In the genomic region with DNA sequence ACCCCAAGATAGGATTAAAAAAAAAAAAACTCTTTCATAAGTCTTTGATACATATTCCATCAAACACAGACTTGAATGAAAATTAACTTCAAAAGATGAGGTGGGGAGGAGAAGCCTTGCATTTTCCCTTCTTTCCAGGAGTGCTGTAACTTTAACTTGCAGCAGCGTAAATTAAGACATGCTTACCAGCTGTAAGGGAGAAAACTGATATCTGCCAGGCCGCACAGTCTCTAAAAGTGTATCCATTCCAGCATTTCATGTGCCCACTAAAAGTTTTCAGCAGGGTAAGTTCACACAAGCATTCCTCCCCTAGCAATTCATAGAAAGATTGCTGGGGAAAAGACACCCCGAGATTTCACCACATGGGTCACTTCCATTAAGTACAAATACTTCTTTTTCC, we compare ENCODE assay signal across 13 cellular contexts. TPM values are rescaled to one million over a fixed set of nuclear protein-coding genes. Genes with fewer than 3 reads are reported as not detected.
DNase-seq lines count a peak whose midpoint lies in the region; ATAC-seq, FAIRE-seq and TF ChIP-seq lines count a peak whose summit lies in the region.
"Had no signal": no experiment of that assay in that cellular context is flagged by ENCODE, and none has a peak within 500 bp of the region (broad histone marks: within the 10 kb centered on the region; RNA-seq: fewer than 3 reads in every experiment).

No MANE protein-coding gene starts in this region.

- no peak for TF ChIP-seq CTCF in 22Rv1 (IDR thresholded peaks at IDR 0.05)
- TF ChIP-seq CTCF in PC-3 (conservative IDR thresholded peaks at IDR 0.05; ENCODE audit: low read depth, low read length), result no peak
- no peak for TF ChIP-seq CTCF in esophagus muscularis mucosa (IDR thresholded peaks at IDR 0.05)
- no peak for TF ChIP-seq CTCF in HepG2 (CRISPR knock-in tag; IDR thresholded peaks at IDR 0.05)

- no peaks in the 10 kb centered on the region for H3K9me3 ChIP-seq in PC-3 (ENCODE audit: low read length)
- H3K9me3 ChIP-seq in esophagus muscularis mucosa, result no peaks in the 10 kb centered on the region
- no peaks in the 10 kb centered on the region for H3K9me3 ChIP-seq in HepG2 (ENCODE audit: low read length)
- H3K9me3 ChIP-seq: thoracic aorta had no signal

- in situ Hi-C loops in HepG2 (cut with HindIII; ENCODE audit: extremely low pct_ligation_motif_present, low pct_unique_long_range_greater_than_20kb), result no loop called here

- FAIRE-seq in HepG2 (lab: Jason Lieb, UNC), result no peak

- H3F3A ChIP-seq in PC-3 (ENCODE audit: low read length, unreplicated experiment), result no peaks in the 10 kb centered on the region

- H4K20me1 ChIP-seq in PC-3 (ENCODE audit: low read length) (peaks cover 10% of the 10 kb centered on the region), HepG2 (ENCODE audit: insufficient read depth, low read length) (no peaks in the 10 kb centered on the region)

- intact Hi-C loops in PC-3 (cut with micrococcal nuclease), result loop anchor here (5.0 to 10.0 kb wide), 4 partner anchors 33 to 539 kb away; no protein-coding TSS in a partner anchor
- intact Hi-C loops in esophagus muscularis mucosa (cut with DNase I), result loop anchor here (5.0 to 10.0 kb wide), 2 partner anchors 93 to 241 kb away; no protein-coding TSS in a partner anchor
- intact Hi-C loops in HepG2 (cut with micrococcal nuclease; ENCODE audit: unreplicated experiment), result no loop called here

- DNase-seq in PC-3 (no peak), esophagus muscularis mucosa (ENCODE audit: extremely low spot score) (no peak), NCI-H446 (lab: John Stamatoyannopoulos, UW) (no peak), putamen (ENCODE audit: low spot score) (no peak), HepG2 (ENCODE audit: low spot score) (no peak)
- no peak for DNase-seq in natural killer cell treated with Interleukin-12 subunit alpha and Interleukin-12 subunit beta and Interleukin-15 and Interleukin-18, amount 100 ng/mL, for 72 hours (ENCODE audit: low spot score)
- DNase-seq: activated T-cell treated with anti-CD3 and anti-CD28 coated beads, Interleukin-2, amount 50 U/mL, for 48 hours; central memory CD4-positive, alpha-beta T cell; stimulated activated CD4-positive, alpha-beta T cell treated with anti-CD3 and anti-CD28 coated beads, Interleukin-4, amount 100 ng/mL, for 4 hours; T1000 had no signal

- H3K27me3 Mint-ChIP-seq in natural killer cell treated with Interleukin-12 subunit alpha and Interleukin-12 subunit beta and Interleukin-15 and Interleukin-18, amount 100 ng/mL, for 72 hours, result no peaks in the 10 kb centered on the region

- no peak for TF ChIP-seq RAD21 in HepG2 (CRISPR knock-in tag; IDR thresholded peaks at IDR 0.05)

- no peak overlapping the region for H2AFZ ChIP-seq in PC-3 (ENCODE audit: low read length)
- H2AFZ ChIP-seq in HepG2 (ENCODE audit: low read length), result no peak overlapping the region

- TF ChIP-seq POLR2A in esophagus muscularis mucosa (IDR thresholded peaks at IDR 0.05; ENCODE audit: low read depth) (no peak), HepG2 (IDR thresholded peaks at IDR 0.05; ENCODE audit: insufficient read depth in 1 of 2, low read depth in 2 of 2, low read length in 2 of 2) (no peak)

- 55% methylated on average over 3 of the region's 3 CpGs for WGBS in esophagus muscularis mucosa
- WGBS in HepG2 (ENCODE audit: low lambda C conversion rate), result 36% methylated on average over 3 of the region's 3 CpGs

- ATAC-seq in PC-3 (no peak), GM19397 (IDR thresholded peaks at IDR 0.05; ENCODE audit: unreplicated experiment) (no peak), HepG2 (no peak)
- no peak for ATAC-seq in natural killer cell treated with Interleukin-12 subunit alpha and Interleukin-12 subunit beta and Interleukin-15 and Interleukin-18, amount 100 ng/mL, for 72 hours

- peaks cover 60 to 63% of the 10 kb centered on the region in 2 donors for H3K4me1 Mint-ChIP-seq in natural killer cell treated with Interleukin-12 subunit alpha and Interleukin-12 subunit beta and Interleukin-15 and Interleukin-18, amount 100 ng/mL, for 72 hours (ENCODE audit: low read depth in 2 of 2)

- H3K4me3 ChIP-seq in PC-3 (ENCODE audit: low read length) (peak overlapping the region; percentile 82; the same call in 1 of the 2 replicates), esophagus muscularis mucosa (peak overlapping the region in 1 of 4 donors; percentile 94), HepG2 (replicated peaks in 1 of 3; ENCODE audit: insufficient read depth in 1 of 3, low read depth in 2 of 3, low read length in 3 of 3) (no peak overlapping the region)

- no peaks in the 10 kb centered on the region for H3K9me3 Mint-ChIP-seq in natural killer cell treated with Interleukin-12 subunit alpha and Interleukin-12 subunit beta and Interleukin-15 and Interleukin-18, amount 100 ng/mL, for 72 hours

- peaks cover 91% of the 10 kb centered on the region for H3K79me2 ChIP-seq in PC-3 (ENCODE audit: low read length)
- H3K79me2 ChIP-seq in HepG2 (ENCODE audit: insufficient read depth, low read length), result no peaks in the 10 kb centered on the region

- peak overlapping the region; percentile 91 for H3K4me3 Mint-ChIP-seq in natural killer cell treated with Interleukin-12 subunit alpha and Interleukin-12 subunit beta and Interleukin-15 and Interleukin-18, amount 100 ng/mL, for 72 hours

- CTCF ChIA-PET in PC-3 (lab: Charles Lee), result no interaction called here
- CTCF ChIA-PET in HepG2 (lab: Yijun Ruan, JAX; ENCODE audit: low intra/inter-chr PET ratio, low total read pairs), result no interaction called here

- H3K4me2 ChIP-seq in PC-3 (ENCODE audit: low read length), result peak overlapping the region; percentile 99
- H3K4me2 ChIP-seq in HepG2 (ENCODE audit: low read depth, low read length), result no peak overlapping the region

- no peaks in the 10 kb centered on the region for H3K9me2 ChIP-seq in PC-3 (replicated peaks; ENCODE audit: low read length)

- TF ChIP-seq EP300 in esophagus muscularis mucosa (IDR thresholded peaks at IDR 0.05) (no peak), HepG2 (IDR thresholded peaks at IDR 0.05; ENCODE audit: low read depth in 2 of 2, low read length in 2 of 2) (no peak), HepG2 (CRISPR knock-in tag; IDR thresholded peaks at IDR 0.05; ENCODE audit: borderline replicate concordance) (no peak)

- H3K9ac ChIP-seq in PC-3 (ENCODE audit: low read length) (0 out of 2 replicates have a peak overlapping the region, but pooled peaks have one; percentile 87), HepG2 (ENCODE audit: insufficient read depth, low read depth, low read length) (no peak overlapping the region)

- BruUV-seq in PC-3 (replicated peaks; lab: Mats Ljungman, UMichigan), result no TSS peak
- BruUV-seq in HepG2 (replicated peaks; lab: Mats Ljungman, UMichigan), result no TSS peak

- H3K4me1 ChIP-seq in PC-3 (ENCODE audit: insufficient read depth, low read length) (peaks cover 50% of the 10 kb centered on the region), esophagus muscularis mucosa (peaks cover 71 to 78% (median 76%) of the 10 kb centered on the region in 4 donors), HepG2 (ENCODE audit: insufficient read depth, low read length) (peaks cover 6% of the 10 kb centered on the region; the same call in 1 of the 2 replicates)

- H3K27ac Mint-ChIP-seq in natural killer cell treated with Interleukin-12 subunit alpha and Interleukin-12 subunit beta and Interleukin-15 and Interleukin-18, amount 100 ng/mL, for 72 hours, result peak overlapping the region; percentile 51 to 94

- no peaks in the 10 kb centered on the region for H3K27me3 ChIP-seq in PC-3 (ENCODE audit: low read length)
- H3K27me3 ChIP-seq in esophagus muscularis mucosa, result no peaks in the 10 kb centered on the region
- H3K27me3 ChIP-seq in HepG2 (ENCODE audit: control insufficient read depth in 1 of 2, insufficient read depth in 2 of 2, low read length in 2 of 2), result peaks cover 12 to 65% of the 10 kb centered on the region in 2 experiments; a peak in 4 of 5 replicates

- peak overlapping the region; percentile 62; the same call in 1 of the 2 replicates for H3K27ac ChIP-seq in 22Rv1
- 0 out of 2 replicates have a peak overlapping the region, but pooled peaks have one; percentile 60 for H3K27ac ChIP-seq in PC-3 (ENCODE audit: low read length)
- H3K27ac ChIP-seq in esophagus muscularis mucosa (replicated peaks in 1 of 4), result peak overlapping the region; percentile 95 to 99 (median 98)
- H3K27ac ChIP-seq in HepG2 (ENCODE audit: extremely low read length, insufficient read depth, low read length), result no peak overlapping the region

- POLR2A ChIA-PET in PC-3 (lab: Charles Lee; ENCODE audit: unreplicated experiment) (no interaction called here), HepG2 (lab: Yijun Ruan, JAX) (no interaction called here)

- H3K36me3 ChIP-seq in PC-3 (ENCODE audit: low read depth, low read length), result peaks cover 6% of the 10 kb centered on the region; the same call in 1 of the 2 replicates
- peaks cover 0 to 10% (median 6%) of the 10 kb centered on the region in 4 donors for H3K36me3 ChIP-seq in esophagus muscularis mucosa
- H3K36me3 ChIP-seq in HepG2 (replicated peaks in 1 of 2; ENCODE audit: control insufficient read depth in 1 of 2, insufficient read depth in 2 of 2, low read length in 2 of 2), result no peaks in the 10 kb centered on the region

- no peaks in the 10 kb centered on the region for H3K36me3 Mint-ChIP-seq in natural killer cell treated with Interleukin-12 subunit alpha and Interleukin-12 subunit beta and Interleukin-15 and Interleukin-18, amount 100 ng/mL, for 72 hours

RNA-seq across cellular contexts. Expression of a gene that starts 4.7 kb away (rescaled TPM):
- total RNA-seq in PC-3 (2014; rRNA removed), result 78.9 and 97.2 TPM in 2 replicates
- total RNA-seq in esophagus muscularis mucosa, result 100 to 1,000 TPM in 1 of 4 donors, 10 to 100 TPM in 3; 69.7 to 125 (median 84.7) TPM
- total RNA-seq in natural killer cell treated with Interleukin-12 subunit alpha and Interleukin-12 subunit beta and Interleukin-15 and Interleukin-18, amount 100 ng/mL, for 72 hours, result 10 to 100 TPM; 61.3 to 76.4 TPM
- total RNA-seq in HepG2 (2016; rRNA removed; fragmentation: Illumina TruSeq; extraction: Trizol), result not detected in 2 replicates
- total RNA-seq in HepG2 (2016; cell fraction: cytosol; rRNA removed; fragmentation: Illumina TruSeq; extraction: Trizol; ENCODE audit: low read depth), result not detected in 2 replicates
- not detected in 2 replicates for total RNA-seq in HepG2 (2016; cell fraction: insoluble cytoplasmic fraction; rRNA removed; fragmentation: Illumina TruSeq; extraction: Trizol)
- total RNA-seq in HepG2 (2016; cell fraction: membrane; rRNA removed; fragmentation: Illumina TruSeq; extraction: Trizol), result not detected in 2 replicates
- total RNA-seq in HepG2 (2016; cell fraction: nucleus; rRNA removed; fragmentation: Illumina TruSeq; extraction: Trizol), result not detected in 2 replicates
- polyA plus RNA-seq in HepG2 (2011; rRNA removed), result 0.08 TPM in 1 of 2 replicates, not detected in the other
- polyA plus RNA-seq in HepG2 (2011; cell fraction: cytosol; rRNA removed), result 0.04 and 0.05 TPM in 2 replicates
- polyA plus RNA-seq in HepG2 (2011; cell fraction: nucleus; rRNA removed), result 0.02 TPM in 1 of 2 replicates, not detected in the other
- polyA plus RNA-seq in HepG2 (2012), result 0.08 TPM in 2 replicates
- polyA plus RNA-seq in HepG2 (2016; cell fraction: cytosol; fragmentation: Illumina TruSeq; extraction: Trizol; ENCODE audit: low read depth), result not detected in 2 replicates
- not detected in 2 replicates for polyA plus RNA-seq in HepG2 (2016; cell fraction: insoluble cytoplasmic fraction; fragmentation: Illumina TruSeq; extraction: Trizol; ENCODE audit: low read depth)
- polyA plus RNA-seq in HepG2 (2016; cell fraction: membrane; fragmentation: Illumina TruSeq; extraction: Trizol; ENCODE audit: low read depth), result not detected in 2 replicates
- not detected in 2 replicates for polyA plus RNA-seq in HepG2 (2016; cell fraction: nucleus; fragmentation: Illumina TruSeq; extraction: Trizol; ENCODE audit: insufficient read depth, low read depth)
- 1.2 and 101 TPM in 2 replicates for polyA minus RNA-seq in HepG2 (2011; rRNA and poly(A)+ RNA removed; ENCODE audit: low replicate concordance)
- polyA minus RNA-seq in HepG2 (2011; cell fraction: cytosol; rRNA and poly(A)+ RNA removed), result 0.49 and 0.53 TPM in 2 replicates
- 0.39 TPM in 1 of 2 replicates, not detected in the other for polyA minus RNA-seq in HepG2 (2011; cell fraction: nucleus; rRNA and poly(A)+ RNA removed)

Comparison
In these comparisons a context has a peak if more than half of its experiments do, and no peak if none do; other contexts are left out.
1. RNA of a gene that starts 4.7 kb away (total RNA-seq): 69.7 to 125 TPM in esophagus muscularis mucosa, 78.9 to 97.2 TPM in PC-3 and 61.3 to 76.4 TPM in natural killer cell treated with Interleukin-12 subunit alpha and Interleukin-12 subunit beta and Interleukin-15 and Interleukin-18, amount 100 ng/mL, for 72 hours; not detected in HepG2; every median in the first group is over 10 times any median in the second.